ENCODE assay signal across 16 cellular contexts in the genomic region with DNA sequence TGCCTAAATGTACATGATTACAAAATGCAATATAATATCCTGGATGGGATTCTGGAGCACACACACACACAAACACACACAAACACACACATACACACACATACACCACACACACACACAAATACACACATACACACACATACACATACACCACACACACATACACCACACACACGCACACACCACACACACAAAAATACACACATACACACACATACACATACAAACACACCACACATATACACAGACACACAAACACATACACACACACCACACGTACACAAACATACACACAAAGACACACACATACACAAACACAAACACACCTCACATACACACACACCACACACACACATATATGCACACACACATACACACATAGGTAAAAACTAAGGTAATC.
DNase-seq lines count a peak whose midpoint lies in the region; ATAC-seq, FAIRE-seq and TF ChIP-seq lines count a peak whose summit lies in the region.
"Had no signal": no experiment of that assay in that cellular context is flagged by ENCODE, and none has a peak within 500 bp of the region (broad histone marks: within the 10 kb centered on the region; RNA-seq: fewer than 3 reads in every experiment).

No MANE protein-coding gene starts in this region.

- H3K27ac Mint-ChIP-seq in activated CD4-positive, alpha-beta T cell treated with anti-CD3 and anti-CD28 coated beads for 36 hours = peak overlapping the region; percentile 5
- peak overlapping the region; percentile 3 for H3K27ac Mint-ChIP-seq in progenitor cell of endocrine pancreas
- H3K27ac Mint-ChIP-seq: CD4-positive, CD25-positive, alpha-beta regulatory T cell had no signal

- H3K4me3 Mint-ChIP-seq in activated CD4-positive, alpha-beta T cell treated with anti-CD3 and anti-CD28 coated beads for 36 hours = no peak overlapping the region
- no peak overlapping the region for H3K4me3 Mint-ChIP-seq in progenitor cell of endocrine pancreas (ENCODE audit: low read depth)

- H3K27ac ChIP-seq in HEK293 (ENCODE audit: extremely low read depth, low read depth, low read length) (no peak overlapping the region), stomach (no peak overlapping the region)
- H3K27ac ChIP-seq: 22Rv1; BLaER1 treated with 17β-estradiol and CSF1 and Interleukin-3, amounts not matched to agents 10 nM and 100 nM had no signal

- FAIRE-seq in bronchial epithelial cell (lab: Jason Lieb, UNC) = peak; percentile 36
- FAIRE-seq: GM19239, H54 had no signal

- H3K36me3 ChIP-seq in HEK293 (ENCODE audit: control insufficient read depth in 2 of 2, insufficient read depth in 1 of 2, low read length in 2 of 2) = no peaks in the 10 kb centered on the region
- H3K36me3 ChIP-seq in bronchial epithelial cell (ENCODE audit: control insufficient read depth, insufficient read depth, low read length) = no peaks in the 10 kb centered on the region
- no peaks in the 10 kb centered on the region for H3K36me3 ChIP-seq in stomach
- H3K36me3 ChIP-seq: BLaER1 treated with 17β-estradiol and CSF1 and Interleukin-3, amounts not matched to agents 10 nM and 100 nM had no signal

- no peak for DNase-seq in activated CD4-positive, alpha-beta T cell treated with anti-CD3 and anti-CD28 coated beads for 36 hours
- no peak for DNase-seq in activated CD4-positive, alpha-beta T cell treated with anti-CD3 and anti-CD28 coated beads for 4 hours
- DNase-seq in bronchial epithelial cell (ENCODE audit: low read depth) (no peak), progenitor cell of endocrine pancreas (ENCODE audit: low spot score, unreplicated experiment) (no peak), Kasumi-1 (lab: John Stamatoyannopoulos, UW) (no peak), stomach (no peak)
- no peak for DNase-seq in stimulated activated CD4-positive, alpha-beta T cell treated with anti-CD3 and anti-CD28 coated beads, Interleukin-12 subunit alpha, Interleukin-12 subunit beta, amount 100 ng/mL, for 4 hours
- DNase-seq: ACHN; CD4-positive, CD25-positive, alpha-beta regulatory T cell; DMS53 had no signal

- H3K4me1 ChIP-seq in HEK293 (ENCODE audit: control insufficient read depth, insufficient read depth, low read length) (no peaks in the 10 kb centered on the region), stomach (no peaks in the 10 kb centered on the region)

- H3K27me3 Mint-ChIP-seq in activated CD4-positive, alpha-beta T cell treated with anti-CD3 and anti-CD28 coated beads for 36 hours = no peaks in the 10 kb centered on the region
- peaks cover 12% of the 10 kb centered on the region for H3K27me3 Mint-ChIP-seq in progenitor cell of endocrine pancreas
- H3K27me3 Mint-ChIP-seq: CD4-positive, CD25-positive, alpha-beta regulatory T cell had no signal

- intact Hi-C loops in activated CD4-positive, alpha-beta T cell treated with anti-CD3 and anti-CD28 coated beads for 36 hours (cut with DNase I, micrococcal nuclease) = no loop called here
- intact Hi-C loops in stomach (cut with DNase I; ENCODE audit: low total_unique reads) = no loop called here

- no peaks in the 10 kb centered on the region for H3K36me3 Mint-ChIP-seq in activated CD4-positive, alpha-beta T cell treated with anti-CD3 and anti-CD28 coated beads for 36 hours (ENCODE audit: low read depth)
- no peaks in the 10 kb centered on the region for H3K36me3 Mint-ChIP-seq in progenitor cell of endocrine pancreas (ENCODE audit: insufficient read depth)
- H3K36me3 Mint-ChIP-seq: CD4-positive, CD25-positive, alpha-beta regulatory T cell had no signal

- H3K9me3 Mint-ChIP-seq in activated CD4-positive, alpha-beta T cell treated with anti-CD3 and anti-CD28 coated beads for 36 hours (ENCODE audit: low read depth) = no peaks in the 10 kb centered on the region
- no peaks in the 10 kb centered on the region for H3K9me3 Mint-ChIP-seq in progenitor cell of endocrine pancreas (ENCODE audit: low read depth)
- H3K9me3 Mint-ChIP-seq: CD4-positive, CD25-positive, alpha-beta regulatory T cell had no signal

- TF ChIP-seq CTCF in HEK293 (tag by site-specific recombination; IDR thresholded peaks at IDR 0.05) (no peak), bronchial epithelial cell (IDR thresholded peaks at IDR 0.05; ENCODE audit: insufficient read depth, low read length, severe bottlenecking) (no peak), progenitor cell of endocrine pancreas (IDR thresholded peaks at IDR 0.05; ENCODE audit: unreplicated experiment) (no peak), stomach (IDR thresholded peaks at IDR 0.05) (no peak)

- POLR2A ChIA-PET in activated CD4-positive, alpha-beta T cell treated with anti-CD3 and anti-CD28 coated beads for 36 hours (lab: Charles Lee) = no interaction called here
- POLR2A ChIA-PET in HEK293 (lab: Yijun Ruan, JAX) = no interaction called here

- TF ChIP-seq POLR2A in stomach (IDR thresholded peaks at IDR 0.05) = no peak

- TF ChIP-seq EP300 in stomach (IDR thresholded peaks at IDR 0.05) = no peak

- ATAC-seq in activated CD4-positive, alpha-beta T cell treated with anti-CD3 and anti-CD28 coated beads for 36 hours = no peak
- ATAC-seq: HCT116 had no signal

- peaks cover 4% of the 10 kb centered on the region for H3K4me1 Mint-ChIP-seq in activated CD4-positive, alpha-beta T cell treated with anti-CD3 and anti-CD28 coated beads for 36 hours
- peaks cover 10% of the 10 kb centered on the region for H3K4me1 Mint-ChIP-seq in progenitor cell of endocrine pancreas (ENCODE audit: low read depth)
- H3K4me1 Mint-ChIP-seq: CD4-positive, CD25-positive, alpha-beta regulatory T cell had no signal

- 81 to 91% (median 90%) methylated on average over 2 of the region's 2 CpGs for WGBS in stomach, 5 donors

- CTCF ChIA-PET in activated CD4-positive, alpha-beta T cell treated with anti-CD3 and anti-CD28 coated beads for 36 hours (lab: Charles Lee) = no interaction called here
- CTCF ChIA-PET in HEK293 (lab: Yijun Ruan, JAX) = no interaction called here

- H3K4me3 ChIP-seq in HEK293 (ENCODE audit: low read depth, low read length) (no peak overlapping the region), bronchial epithelial cell (ENCODE audit: low read depth, low read length) (no peak overlapping the region), stomach (no peak overlapping the region)
- H3K4me3 ChIP-seq: BLaER1 treated with 17β-estradiol and CSF1 and Interleukin-3, amounts not matched to agents 10 nM and 100 nM had no signal

- no peaks in the 10 kb centered on the region for H3K9me3 ChIP-seq in HEK293 (ENCODE audit: control insufficient read depth, insufficient read depth, low read depth, low read length)
- no peaks in the 10 kb centered on the region for H3K9me3 ChIP-seq in stomach

- H3K27me3 ChIP-seq in bronchial epithelial cell (ENCODE audit: control insufficient read depth, insufficient read depth, low read length) (no peaks in the 10 kb centered on the region), stomach (no peaks in the 10 kb centered on the region)
- H3K27me3 ChIP-seq: BLaER1 treated with 17β-estradiol and CSF1 and Interleukin-3, amounts not matched to agents 10 nM and 100 nM had no signal

TF ChIP-seq in HEK293, 187 proteins besides CTCF, POLR2A, EP300 and RAD21 (continues in another document):
- TF ChIP-seq ZNF239 (tag by site-specific recombination; IDR thresholded peaks at IDR 0.05) = 0 out of 2 replicates have a peak, but pooled peaks have one; percentile 22
- no peak for TF ChIP-seq ZNF677 (tag by site-specific recombination; IDR thresholded peaks at IDR 0.05)
- TF ChIP-seq, protein P1, sequence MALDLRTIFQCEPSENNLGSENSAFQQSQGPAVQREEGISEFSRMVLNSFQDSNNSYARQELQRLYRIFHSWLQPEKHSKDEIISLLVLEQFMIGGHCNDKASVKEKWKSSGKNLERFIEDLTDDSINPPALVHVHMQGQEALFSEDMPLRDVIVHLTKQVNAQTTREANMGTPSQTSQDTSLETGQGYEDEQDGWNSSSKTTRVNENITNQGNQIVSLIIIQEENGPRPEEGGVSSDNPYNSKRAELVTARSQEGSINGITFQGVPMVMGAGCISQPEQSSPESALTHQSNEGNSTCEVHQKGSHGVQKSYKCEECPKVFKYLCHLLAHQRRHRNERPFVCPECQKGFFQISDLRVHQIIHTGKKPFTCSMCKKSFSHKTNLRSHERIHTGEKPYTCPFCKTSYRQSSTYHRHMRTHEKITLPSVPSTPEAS (tag by site-specific recombination; IDR thresholded peaks at IDR 0.05) = peak; percentile 95
- 0 out of 2 replicates have a peak, but pooled peaks have one; percentile 3 for TF ChIP-seq ZNF112 (tag by site-specific recombination; IDR thresholded peaks at IDR 0.05)
- TF ChIP-seq PATZ1 (tag by site-specific recombination; IDR thresholded peaks at IDR 0.05) = no peak
- peak; percentile 88; the same call in 1 of the 2 replicates for TF ChIP-seq ZNF114 (tag by site-specific recombination; IDR thresholded peaks at IDR 0.05)
- TF ChIP-seq ZNF521 (tag by site-specific recombination; IDR thresholded peaks at IDR 0.05) = 0 out of 2 replicates have a peak, but pooled peaks have one; percentile 61
- no peak for TF ChIP-seq ZBTB21 (tag by site-specific recombination; IDR thresholded peaks at IDR 0.05)
- 0 out of 2 replicates have a peak, but pooled peaks have one; percentile 26 for TF ChIP-seq ZNF670 (tag by site-specific recombination; IDR thresholded peaks at IDR 0.05; ENCODE audit: low read depth)
- no peak for TF ChIP-seq ZNF394 (tag by site-specific recombination; IDR thresholded peaks at IDR 0.05; ENCODE audit: borderline replicate concordance)
